1 cellular context compared by ENCODE assay signal in the genomic region with DNA sequence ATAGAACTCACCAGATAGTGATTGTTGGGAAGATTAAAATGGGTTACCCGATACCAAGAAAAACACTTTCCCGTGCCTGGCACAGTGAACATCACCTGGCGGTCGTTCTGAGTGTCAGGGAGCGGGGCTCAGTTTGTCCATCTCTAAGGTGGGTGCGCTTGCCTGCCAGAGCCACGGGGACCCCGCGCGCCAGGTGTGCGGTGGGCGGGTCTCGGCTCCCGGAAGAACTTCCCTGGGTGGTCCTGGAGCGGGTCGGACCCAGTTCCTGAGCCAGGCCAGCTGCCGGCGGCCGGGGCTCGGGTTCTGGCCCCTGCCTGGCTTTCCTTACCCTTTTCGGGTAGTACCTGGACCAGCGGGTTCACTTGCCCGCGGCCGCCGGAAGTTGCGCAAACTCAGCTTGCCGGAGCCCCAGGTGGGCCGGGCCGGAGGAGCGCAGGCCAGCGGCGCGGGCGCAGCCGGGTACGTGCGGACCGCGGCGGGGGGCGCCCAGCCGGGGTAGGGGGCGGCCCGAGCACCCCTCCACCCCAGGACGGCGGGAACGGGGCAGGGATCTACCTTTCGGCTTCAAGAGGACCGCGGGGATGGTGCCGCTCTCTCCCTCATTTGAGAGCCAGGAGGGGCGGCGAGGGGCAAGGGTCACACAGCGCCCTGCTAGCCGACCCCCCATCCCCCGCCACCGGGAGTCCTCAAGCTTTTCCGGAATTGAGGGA.
TF ChIP-seq lines count a peak whose summit lies in the region.

No MANE protein-coding gene starts in this region.

TF ChIP-seq in HepG2, 621 proteins besides CTCF, POLR2A, EP300 and RAD21 (continued from another document and continues in another):
- TF ChIP-seq DPF2 (CRISPR knock-in tag; IDR thresholded peaks at IDR 0.05; ENCODE audit: borderline replicate concordance, low read depth): no peak
- no peak for TF ChIP-seq CHD2 (IDR thresholded peaks at IDR 0.05; ENCODE audit: low read depth, low read length)
- peak; percentile 70; the same call in 1 of the 2 replicates for TF ChIP-seq ZFP82 (CRISPR knock-in tag; IDR thresholded peaks at IDR 0.05; ENCODE audit: borderline replicate concordance)
- TF ChIP-seq NRL (CRISPR knock-in tag; IDR thresholded peaks at IDR 0.05; ENCODE audit: borderline replicate concordance): no peak
- TF ChIP-seq PITX1 (CRISPR knock-in tag; IDR thresholded peaks at IDR 0.05): no peak
- TF ChIP-seq ZSCAN20 (CRISPR knock-in tag; IDR thresholded peaks at IDR 0.05; ENCODE audit: borderline replicate concordance): no peak
- TF ChIP-seq, protein P1, sequence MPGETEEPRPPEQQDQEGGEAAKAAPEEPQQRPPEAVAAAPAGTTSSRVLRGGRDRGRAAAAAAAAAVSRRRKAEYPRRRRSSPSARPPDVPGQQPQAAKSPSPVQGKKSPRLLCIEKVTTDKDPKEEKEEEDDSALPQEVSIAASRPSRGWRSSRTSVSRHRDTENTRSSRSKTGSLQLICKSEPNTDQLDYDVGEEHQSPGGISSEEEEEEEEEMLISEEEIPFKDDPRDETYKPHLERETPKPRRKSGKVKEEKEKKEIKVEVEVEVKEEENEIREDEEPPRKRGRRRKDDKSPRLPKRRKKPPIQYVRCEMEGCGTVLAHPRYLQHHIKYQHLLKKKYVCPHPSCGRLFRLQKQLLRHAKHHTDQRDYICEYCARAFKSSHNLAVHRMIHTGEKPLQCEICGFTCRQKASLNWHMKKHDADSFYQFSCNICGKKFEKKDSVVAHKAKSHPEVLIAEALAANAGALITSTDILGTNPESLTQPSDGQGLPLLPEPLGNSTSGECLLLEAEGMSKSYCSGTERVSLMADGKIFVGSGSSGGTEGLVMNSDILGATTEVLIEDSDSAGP (CRISPR knock-in tag; IDR thresholded peaks at IDR 0.05; ENCODE audit: borderline replicate concordance): 0 out of 2 replicates have a peak, but pooled peaks have one; percentile 51
- TF ChIP-seq TGIF2 (CRISPR knock-in tag; IDR thresholded peaks at IDR 0.05): no peak
- TF ChIP-seq GFI1 (CRISPR knock-in tag; IDR thresholded peaks at IDR 0.05; ENCODE audit: borderline replicate concordance): no peak
- TF ChIP-seq ZNF629 (CRISPR knock-in tag; conservative IDR thresholded peaks at IDR 0.05): peak; percentile 98
- no peak for TF ChIP-seq MTA3 (CRISPR knock-in tag; IDR thresholded peaks at IDR 0.05)
- TF ChIP-seq HMG20A (CRISPR knock-in tag; IDR thresholded peaks at IDR 0.05; ENCODE audit: borderline replicate concordance): no peak
- TF ChIP-seq NCOR1 (IDR thresholded peaks at IDR 0.05; ENCODE audit: borderline replicate concordance, low read length): no peak
- no peak for TF ChIP-seq NFATC3 (CRISPR knock-in tag; IDR thresholded peaks at IDR 0.05)
- TF ChIP-seq ZNF563 (CRISPR knock-in tag; IDR thresholded peaks at IDR 0.05): peak; percentile 77; the same call in 1 of the 2 replicates
- no peak for TF ChIP-seq PAX8 (CRISPR knock-in tag; IDR thresholded peaks at IDR 0.05; ENCODE audit: borderline replicate concordance)
- no peak for TF ChIP-seq CHCHD3 (CRISPR knock-in tag; IDR thresholded peaks at IDR 0.05)
- TF ChIP-seq NPAS2 (CRISPR knock-in tag; IDR thresholded peaks at IDR 0.05; ENCODE audit: borderline replicate concordance): no peak
- TF ChIP-seq NAIF1 (CRISPR knock-in tag; IDR thresholded peaks at IDR 0.05; ENCODE audit: borderline replicate concordance): no peak
- no peak; the same call in 1 of the 2 replicates for TF ChIP-seq DMAP1 (CRISPR knock-in tag; IDR thresholded peaks at IDR 0.05)
- no peak for TF ChIP-seq HHEX (CRISPR knock-in tag; IDR thresholded peaks at IDR 0.05)
- no peak for TF ChIP-seq GMEB1 (CRISPR knock-in tag; IDR thresholded peaks at IDR 0.05; ENCODE audit: borderline replicate concordance)
- TF ChIP-seq JUN (CRISPR knock-in tag; IDR thresholded peaks at IDR 0.05): no peak
- TF ChIP-seq ZC3H13 (CRISPR knock-in tag; IDR thresholded peaks at IDR 0.05): no peak
- TF ChIP-seq, protein P2, sequence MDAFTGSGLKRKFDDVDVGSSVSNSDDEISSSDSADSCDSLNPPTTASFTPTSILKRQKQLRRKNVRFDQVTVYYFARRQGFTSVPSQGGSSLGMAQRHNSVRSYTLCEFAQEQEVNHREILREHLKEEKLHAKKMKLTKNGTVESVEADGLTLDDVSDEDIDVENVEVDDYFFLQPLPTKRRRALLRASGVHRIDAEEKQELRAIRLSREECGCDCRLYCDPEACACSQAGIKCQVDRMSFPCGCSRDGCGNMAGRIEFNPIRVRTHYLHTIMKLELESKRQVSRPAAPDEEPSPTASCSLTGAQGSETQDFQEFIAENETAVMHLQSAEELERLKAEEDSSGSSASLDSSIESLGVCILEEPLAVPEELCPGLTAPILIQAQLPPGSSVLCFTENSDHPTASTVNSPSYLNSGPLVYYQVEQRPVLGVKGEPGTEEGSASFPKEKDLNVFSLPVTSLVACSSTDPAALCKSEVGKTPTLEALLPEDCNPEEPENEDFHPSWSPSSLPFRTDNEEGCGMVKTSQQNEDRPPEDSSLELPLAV (CRISPR knock-in tag; conservative IDR thresholded peaks at IDR 0.05; ENCODE audit: low read depth): no peak
- 0 out of 2 replicates have a peak, but pooled peaks have one; percentile 49 for TF ChIP-seq PBX3 (CRISPR knock-in tag; IDR thresholded peaks at IDR 0.05; ENCODE audit: borderline replicate concordance)
- 0 out of 2 replicates have a peak, but pooled peaks have one; percentile 18 for TF ChIP-seq REL (CRISPR knock-in tag; conservative IDR thresholded peaks at IDR 0.05)
- TF ChIP-seq GLI4 (CRISPR knock-in tag; IDR thresholded peaks at IDR 0.05; ENCODE audit: borderline replicate concordance): no peak
- TF ChIP-seq, protein P3, sequence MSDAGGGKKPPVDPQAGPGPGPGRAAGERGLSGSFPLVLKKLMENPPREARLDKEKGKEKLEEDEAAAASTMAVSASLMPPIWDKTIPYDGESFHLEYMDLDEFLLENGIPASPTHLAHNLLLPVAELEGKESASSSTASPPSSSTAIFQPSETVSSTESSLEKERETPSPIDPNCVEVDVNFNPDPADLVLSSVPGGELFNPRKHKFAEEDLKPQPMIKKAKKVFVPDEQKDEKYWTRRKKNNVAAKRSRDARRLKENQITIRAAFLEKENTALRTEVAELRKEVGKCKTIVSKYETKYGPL (CRISPR knock-in tag; IDR thresholded peaks at IDR 0.05): peak; percentile 35; the same call in 1 of the 2 replicates
- 0 out of 2 replicates have a peak, but pooled peaks have one; percentile 18 for TF ChIP-seq ZNF160 (CRISPR knock-in tag; IDR thresholded peaks at IDR 0.05)
- peak; percentile 41; the same call in 1 of the 2 replicates for TF ChIP-seq HIVEP1 (CRISPR knock-in tag; IDR thresholded peaks at IDR 0.05)
- TF ChIP-seq, protein P4, sequence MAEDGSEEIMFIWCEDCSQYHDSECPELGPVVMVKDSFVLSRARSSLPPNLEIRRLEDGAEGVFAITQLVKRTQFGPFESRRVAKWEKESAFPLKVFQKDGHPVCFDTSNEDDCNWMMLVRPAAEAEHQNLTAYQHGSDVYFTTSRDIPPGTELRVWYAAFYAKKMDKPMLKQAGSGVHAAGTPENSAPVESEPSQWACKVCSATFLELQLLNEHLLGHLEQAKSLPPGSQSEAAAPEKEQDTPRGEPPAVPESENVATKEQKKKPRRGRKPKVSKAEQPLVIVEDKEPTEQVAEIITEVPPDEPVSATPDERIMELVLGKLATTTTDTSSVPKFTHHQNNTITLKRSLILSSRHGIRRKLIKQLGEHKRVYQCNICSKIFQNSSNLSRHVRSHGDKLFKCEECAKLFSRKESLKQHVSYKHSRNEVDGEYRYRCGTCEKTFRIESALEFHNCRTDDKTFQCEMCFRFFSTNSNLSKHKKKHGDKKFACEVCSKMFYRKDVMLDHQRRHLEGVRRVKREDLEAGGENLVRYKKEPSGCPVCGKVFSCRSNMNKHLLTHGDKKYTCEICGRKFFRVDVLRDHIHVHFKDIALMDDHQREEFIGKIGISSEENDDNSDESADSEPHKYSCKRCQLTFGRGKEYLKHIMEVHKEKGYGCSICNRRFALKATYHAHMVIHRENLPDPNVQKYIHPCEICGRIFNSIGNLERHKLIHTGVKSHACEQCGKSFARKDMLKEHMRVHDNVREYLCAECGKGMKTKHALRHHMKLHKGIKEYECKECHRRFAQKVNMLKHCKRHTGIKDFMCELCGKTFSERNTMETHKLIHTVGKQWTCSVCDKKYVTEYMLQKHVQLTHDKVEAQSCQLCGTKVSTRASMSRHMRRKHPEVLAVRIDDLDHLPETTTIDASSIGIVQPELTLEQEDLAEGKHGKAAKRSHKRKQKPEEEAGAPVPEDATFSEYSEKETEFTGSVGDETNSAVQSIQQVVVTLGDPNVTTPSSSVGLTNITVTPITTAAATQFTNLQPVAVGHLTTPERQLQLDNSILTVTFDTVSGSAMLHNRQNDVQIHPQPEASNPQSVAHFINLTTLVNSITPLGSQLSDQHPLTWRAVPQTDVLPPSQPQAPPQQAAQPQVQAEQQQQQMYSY (CRISPR knock-in tag; IDR thresholded peaks at IDR 0.05): no peak
- no peak for TF ChIP-seq NR2F1 (CRISPR knock-in tag; IDR thresholded peaks at IDR 0.05)
- TF ChIP-seq ONECUT2 (CRISPR knock-in tag; IDR thresholded peaks at IDR 0.05): no peak
- TF ChIP-seq E2F1 (CRISPR knock-in tag; IDR thresholded peaks at IDR 0.05): 0 out of 2 replicates have a peak, but pooled peaks have one; percentile 54
- no peak for TF ChIP-seq HINFP (CRISPR knock-in tag; IDR thresholded peaks at IDR 0.05; ENCODE audit: low read depth)
- TF ChIP-seq FOXO1 (CRISPR knock-in tag; IDR thresholded peaks at IDR 0.05): no peak
- TF ChIP-seq SALL1 (CRISPR knock-in tag; IDR thresholded peaks at IDR 0.05): peak; percentile 10; the same call in 1 of the 2 replicates
- TF ChIP-seq ZNF761 (CRISPR knock-in tag; conservative IDR thresholded peaks at IDR 0.05): no peak
- TF ChIP-seq BCLAF1 (IDR thresholded peaks at IDR 0.05): no peak
- TF ChIP-seq DNMT3B (CRISPR knock-in tag; conservative IDR thresholded peaks at IDR 0.05): no peak
- TF ChIP-seq ZNF350 (CRISPR knock-in tag; IDR thresholded peaks at IDR 0.05; ENCODE audit: borderline replicate concordance, low read depth): no peak
- no peak for TF ChIP-seq ZNF337 (CRISPR knock-in tag; IDR thresholded peaks at IDR 0.05; ENCODE audit: borderline replicate concordance, low read depth)
- TF ChIP-seq RAD51 (IDR thresholded peaks at IDR 0.05; ENCODE audit: borderline replicate concordance): no peak
- TF ChIP-seq MZF1 (CRISPR knock-in tag; IDR thresholded peaks at IDR 0.05; ENCODE audit: borderline replicate concordance): no peak
- no peak for TF ChIP-seq EHMT2 (IDR thresholded peaks at IDR 0.05; ENCODE audit: borderline replicate concordance, low read depth, low read length)
